In genomic region chr22:44583854-44584253, GRCh38 we compare ENCODE assay signal across 28 cellular contexts.
DNase-seq lines count a peak whose midpoint lies in the region; TF ChIP-seq lines count a peak whose summit lies in the region.
"Had no signal": no experiment of that assay in that cellular context is flagged by ENCODE, and none has a peak within 500 bp of the region (broad histone marks: within the 10 kb centered on the region; RNA-seq: fewer than 3 reads in every experiment).

No MANE protein-coding gene starts in this region.

- TF ChIP-seq POLR2A in adrenal gland (IDR thresholded peaks at IDR 0.05) = no peak
- no peak for TF ChIP-seq POLR2A in sigmoid colon (IDR thresholded peaks at IDR 0.05)
- no peak for TF ChIP-seq POLR2A in tibial nerve (IDR thresholded peaks at IDR 0.05)

- H3K36me3 ChIP-seq in adrenal gland (replicated peaks in 1 of 2) = no peaks in the 10 kb centered on the region
- no peaks in the 10 kb centered on the region for H3K36me3 ChIP-seq in sigmoid colon
- no peaks in the 10 kb centered on the region for H3K36me3 ChIP-seq in tibial nerve
- H3K36me3 ChIP-seq: ovary, vagina had no signal

- DNase-seq in activated CD8-positive, alpha-beta memory T cell treated with anti-CD3 and anti-CD28 coated beads, Interleukin-2, amount 50 U/mL, for 4 hours = peak; percentile 9
- no peak for DNase-seq in activated CD8-positive, alpha-beta memory T cell treated with anti-CD3 and anti-CD28 coated beads, Interleukin-2, amount 50 U/mL, for 48 hours
- DNase-seq in adrenal gland = peak in 4 of 7 donors; percentile 6 to 9 (median 7)
- DNase-seq in iPS-NIHi7 (ENCODE audit: extremely low spot score) = peak; percentile 57
- DNase-seq in sigmoid colon = peak; percentile 48
- DNase-seq in DMS153 treated with DMSO at 0.1 percent for 48 hours (lab: John Stamatoyannopoulos, UW; ENCODE audit: unreplicated experiment) = no peak
- no peak for DNase-seq in tibial nerve (ENCODE audit: low spot score in 2 of 2)
- DNase-seq in SW 1271 (lab: John Stamatoyannopoulos, UW) = no peak
- DNase-seq: activated CD4-positive, CD25-positive, alpha-beta regulatory T cell treated with anti-CD3 and anti-CD28 coated beads, Interleukin-2, amount 50 U/mL, for 72 hours; activated CD8-positive, alpha-beta T cell treated with anti-CD3 and anti-CD28 coated beads, Interleukin-2, amount 10 ng/mL, durations not matched to agents 7 days and 5 days; activated naive CD4-positive, alpha-beta T cell; CD4-positive, CD25-positive, alpha-beta regulatory T cell; effector CD8-positive, alpha-beta T cell; erythroblast; GOT3; Kasumi-1; left colon; midbrain; naive thymus-derived CD4-positive, alpha-beta T cell; NCI-H146; NCI-H2107; NCI-H446; NCI-H82; stimulated activated CD4-positive, alpha-beta T cell treated with anti-CD3 and anti-CD28 coated beads, Interleukin-4, amount 100 ng/mL, for 4 hours had no signal

- TF ChIP-seq EP300 in sigmoid colon (IDR thresholded peaks at IDR 0.05) (no peak), tibial nerve (IDR thresholded peaks at IDR 0.05) (no peak)

- H3K9me3 ChIP-seq in adrenal gland (replicated peaks in 1 of 3) = no peaks in the 10 kb centered on the region
- no peaks in the 10 kb centered on the region for H3K9me3 ChIP-seq in sigmoid colon
- peaks cover 0 to 12% (median 0%) of the 10 kb centered on the region in 4 donors for H3K9me3 ChIP-seq in tibial nerve
- H3K9me3 ChIP-seq: ovary, vagina had no signal

- 55 to 79% (median 67%) methylated on average over 6 to 12 of the region's 12 CpGs for WGBS in adrenal gland, 4 donors
- 64 to 71% methylated on average over 12 of the region's 12 CpGs for WGBS in sigmoid colon, 2 donors
- 42 to 61% methylated on average over 9 to 12 of the region's 12 CpGs for WGBS in tibial nerve, 2 donors

- H3K27me3 ChIP-seq in adrenal gland (peaks cover 7% of the 10 kb centered on the region), sigmoid colon (peaks cover 0 to 46% (median 6%) of the 10 kb centered on the region in 3 donors), tibial nerve (peaks cover 0 to 27% of the 10 kb centered on the region in 2 donors)
- H3K27me3 ChIP-seq: ovary, vagina had no signal

- intact Hi-C loops in adrenal gland (cut with DNase I) (no loop called here), sigmoid colon (cut with DNase I) (no loop called here)

- H3K4me1 ChIP-seq in adrenal gland (replicated peaks in 1 of 2) (no peaks in the 10 kb centered on the region), sigmoid colon (no peaks in the 10 kb centered on the region), tibial nerve (no peaks in the 10 kb centered on the region)

- no peak for TF ChIP-seq CTCF in adrenal gland (IDR thresholded peaks at IDR 0.05)
- TF ChIP-seq CTCF in sigmoid colon (IDR thresholded peaks at IDR 0.05) = no peak
- TF ChIP-seq CTCF in tibial nerve (IDR thresholded peaks at IDR 0.05) = no peak

- H3K4me3 ChIP-seq in adrenal gland (no peak overlapping the region), sigmoid colon (no peak overlapping the region), tibial nerve (no peak overlapping the region)
- H3K4me3 ChIP-seq: GM12878, ovary, vagina had no signal

- H3K27ac ChIP-seq in adrenal gland (no peak overlapping the region), sigmoid colon (no peak overlapping the region), tibial nerve (no peak overlapping the region)
- H3K27ac ChIP-seq: 22Rv1, ovary, vagina had no signal

Comparison
In these comparisons a context has a peak if more than half of its experiments do, and no peak if none do; other contexts are left out.
1. DNase-seq: peak in activated CD8-positive, alpha-beta memory T cell treated with anti-CD3 and anti-CD28 coated beads, Interleukin-2, amount 50 U/mL, for 4 hours (single experiment), adrenal gland (4 of 7), iPS-NIHi7 (single experiment) and sigmoid colon (single experiment); none in activated CD8-positive, alpha-beta memory T cell treated with anti-CD3 and anti-CD28 coated beads, Interleukin-2, amount 50 U/mL, for 48 hours (single experiment), DMS153 treated with DMSO at 0.1 percent for 48 hours (single experiment), tibial nerve (0 of 2) and SW 1271 (0 of 2).